12 cellular contexts compared by ENCODE assay signal in the genomic region with DNA sequence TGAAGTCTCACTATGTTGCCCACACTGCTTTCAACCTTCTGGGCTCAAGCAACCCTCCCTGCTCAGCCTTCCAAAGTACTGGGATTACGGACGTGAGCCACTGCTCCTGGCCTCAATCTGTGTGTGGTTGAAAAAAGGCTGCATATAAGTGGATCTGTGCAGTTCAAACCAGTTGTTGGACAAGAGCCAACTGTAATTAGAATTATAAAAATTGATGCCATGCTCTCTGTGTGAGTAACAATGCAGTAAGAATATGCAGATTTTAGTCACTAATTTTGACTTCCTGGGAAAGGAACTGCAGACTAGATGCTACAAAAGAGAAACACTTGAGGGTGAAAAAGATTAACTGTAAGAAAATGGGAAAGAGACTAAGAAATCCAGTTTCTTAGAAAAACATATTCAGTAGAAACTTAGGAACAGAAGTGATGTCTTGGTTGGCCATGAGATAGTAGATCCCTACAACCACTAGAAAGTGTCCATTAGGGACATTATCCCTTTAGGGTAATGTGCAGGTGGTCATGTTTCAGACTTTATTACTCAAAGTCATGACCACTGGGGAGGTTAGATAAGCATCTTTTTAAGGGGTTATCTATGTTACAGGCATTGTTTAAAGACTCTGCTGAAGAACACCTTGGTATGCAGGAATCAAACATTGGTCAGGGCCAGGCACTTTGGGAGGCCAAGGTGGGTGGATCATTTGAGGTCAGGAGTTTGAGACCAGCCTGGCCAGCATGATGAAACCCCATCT. TPM values are rescaled to one million over a fixed set of nuclear protein-coding genes. Genes with fewer than 3 reads are reported as not detected.
DNase-seq lines count a peak whose midpoint lies in the region; ATAC-seq and TF ChIP-seq lines count a peak whose summit lies in the region.
"Had no signal": no experiment of that assay in that cellular context is flagged by ENCODE, and none has a peak within 500 bp of the region (broad histone marks: within the 10 kb centered on the region; RNA-seq: fewer than 3 reads in every experiment).

No MANE protein-coding gene starts in this region.

- no peak for ATAC-seq in activated CD8-positive, alpha-beta T cell treated with anti-CD3 and anti-CD28 coated beads for 36 hours
- ATAC-seq in naive B cell (ENCODE audit: low read depth in 2 of 2) (no peak), GM18511 (IDR thresholded peaks at IDR 0.05; ENCODE audit: unreplicated experiment) (no peak)

- no peak overlapping the region for H3K4me3 Mint-ChIP-seq in activated CD8-positive, alpha-beta T cell treated with anti-CD3 and anti-CD28 coated beads for 36 hours
- peak overlapping the region in 3 of 8 donors; percentile 22 to 73 (median 47) for H3K4me3 Mint-ChIP-seq in naive B cell

- DNase-seq in NCI-H748 (lab: John Stamatoyannopoulos, UW; ENCODE audit: unreplicated experiment) (peak; percentile 36), NCI-H748 treated with DMSO at 0.1 percent for 48 hours (lab: John Stamatoyannopoulos, UW) (no peak), HT-29 (ENCODE audit: low spot score) (peak; percentile 23), naive B cell (no peak), SKM-1 (lab: John Stamatoyannopoulos, UW; ENCODE audit: unreplicated experiment) (no peak), Karpas-422 (no peak)
- DNase-seq in activated CD8-positive, alpha-beta T cell treated with anti-CD3 and anti-CD28 coated beads for 36 hours = no peak
- DNase-seq: activated CD4-positive, alpha-beta T cell treated with anti-CD3 and anti-CD28 coated beads, Interleukin-2, amount 50 U/mL, for 4 hours; amniotic stem cell; NCI-H510A had no signal

- CTCF ChIA-PET in activated CD8-positive, alpha-beta T cell treated with anti-CD3 and anti-CD28 coated beads for 36 hours (lab: Charles Lee) = no interaction called here

- TF ChIP-seq CTCF in activated CD8-positive, alpha-beta T cell treated with anti-CD3 and anti-CD28 coated beads for 36 hours (IDR thresholded peaks at IDR 0.05) = no peak

- POLR2A ChIA-PET in activated CD8-positive, alpha-beta T cell treated with anti-CD3 and anti-CD28 coated beads for 36 hours (lab: Charles Lee) = no interaction called here

- peaks cover 2% of the 10 kb centered on the region; the same call in 1 of the 2 replicates for H3K36me3 ChIP-seq in Karpas-422 (ENCODE audit: insufficient read depth, low read length)

- no peak overlapping the region for H2AFZ ChIP-seq in Karpas-422 (ENCODE audit: low read length)

- H3K27ac ChIP-seq in Karpas-422 (ENCODE audit: low read length) = no peak overlapping the region
- H3K27ac ChIP-seq: suprapubic skin had no signal

- H3K36me3 Mint-ChIP-seq in activated CD8-positive, alpha-beta T cell treated with anti-CD3 and anti-CD28 coated beads for 36 hours (ENCODE audit: low read depth) = peaks cover 19% of the 10 kb centered on the region
- peaks cover 8 to 17% of the 10 kb centered on the region in 2 donors for H3K36me3 Mint-ChIP-seq in naive B cell

- H3K27me3 ChIP-seq in Karpas-422 (ENCODE audit: low read length) = no peaks in the 10 kb centered on the region
- H3K27me3 ChIP-seq: suprapubic skin had no signal

- H3K9me3 Mint-ChIP-seq in activated CD8-positive, alpha-beta T cell treated with anti-CD3 and anti-CD28 coated beads for 36 hours = no peaks in the 10 kb centered on the region
- no peaks in the 10 kb centered on the region for H3K9me3 Mint-ChIP-seq in naive B cell

- no peak overlapping the region for H3K4me3 ChIP-seq in Karpas-422 (ENCODE audit: low read length)
- H3K4me3 ChIP-seq: suprapubic skin had no signal

- no peaks in the 10 kb centered on the region for H3K9me3 ChIP-seq in Karpas-422 (ENCODE audit: low read length)
- H3K9me3 ChIP-seq: suprapubic skin had no signal

- peaks cover 37% of the 10 kb centered on the region for H3K4me1 Mint-ChIP-seq in activated CD8-positive, alpha-beta T cell treated with anti-CD3 and anti-CD28 coated beads for 36 hours (ENCODE audit: low read depth)
- H3K4me1 Mint-ChIP-seq in naive B cell = peaks cover 31 to 53% (median 47%) of the 10 kb centered on the region in 3 donors

- no peaks in the 10 kb centered on the region for H4K20me1 ChIP-seq in Karpas-422 (ENCODE audit: insufficient read depth, low read depth, low read length)

- H3K27ac Mint-ChIP-seq in activated CD8-positive, alpha-beta T cell treated with anti-CD3 and anti-CD28 coated beads for 36 hours = peak overlapping the region; percentile 26
- peak overlapping the region in 5 of 6 donors; percentile 39 to 86 (median 57) for H3K27ac Mint-ChIP-seq in naive B cell

- H3K4me2 ChIP-seq in Karpas-422 (ENCODE audit: low read depth, low read length, poor library complexity, severe bottlenecking) = no peak overlapping the region

- no peak overlapping the region for H3K9ac ChIP-seq in Karpas-422 (ENCODE audit: low read length)

- peaks cover 18% of the 10 kb centered on the region for H3K4me1 ChIP-seq in Karpas-422 (ENCODE audit: low read length)

- H3K9me2 ChIP-seq in Karpas-422 (replicated peaks; ENCODE audit: insufficient read depth, low read length) = no peaks in the 10 kb centered on the region

- H3K79me2 ChIP-seq in Karpas-422 (ENCODE audit: low read length) = peaks cover 90% of the 10 kb centered on the region

- H3K27me3 Mint-ChIP-seq in activated CD8-positive, alpha-beta T cell treated with anti-CD3 and anti-CD28 coated beads for 36 hours = no peaks in the 10 kb centered on the region
- no peaks in the 10 kb centered on the region for H3K27me3 Mint-ChIP-seq in naive B cell

- intact Hi-C loops in activated CD8-positive, alpha-beta T cell treated with anti-CD3 and anti-CD28 coated beads for 36 hours (cut with micrococcal nuclease) = no loop called here

RNA-seq across cellular contexts. Expression of gene ITCH, which starts 26.3 kb away (rescaled TPM):
- 19.3 and 25.1 TPM in 2 replicates for total RNA-seq in HT-29 (2014; rRNA removed; shearing (Covaris generic))
- 10 to 100 TPM; 46.0 to 51.8 TPM for total RNA-seq in activated CD8-positive, alpha-beta T cell treated with anti-CD3 and anti-CD28 coated beads for 36 hours
- 10 to 100 TPM in 5 of 6 donors, 1 to 10 TPM in 1; 8.1 to 36.0 (median 25.3) TPM for polyA plus RNA-seq in naive B cell (ENCODE audit: low read depth in 6 of 6)
- total RNA-seq in Karpas-422 (2014; rRNA removed; shearing (Covaris generic); ENCODE audit: low replicate concordance) = 38.7 and 54.8 TPM in 2 replicates

Comparison
In these comparisons a context has a peak if more than half of its experiments do, and no peak if none do; other contexts are left out.
1. DNase-seq: peak in NCI-H748 (single experiment) and HT-29 (single experiment); none in NCI-H748 treated with DMSO at 0.1 percent for 48 hours (single experiment), activated CD8-positive, alpha-beta T cell treated with anti-CD3 and anti-CD28 coated beads for 36 hours (single experiment), naive B cell (single experiment), SKM-1 (single experiment) and Karpas-422 (single experiment).